ENCODE assay signal across 39 cellular contexts in genomic region chr11:56093008-56093407, GRCh38. TPM values are rescaled to one million over a fixed set of nuclear protein-coding genes. Genes with fewer than 3 reads are reported as not detected.
"Had no signal": no experiment of that assay in that cellular context is flagged by ENCODE, and none has a peak within 500 bp of the region (broad histone marks: within the 10 kb centered on the region; RNA-seq: fewer than 3 reads in every experiment).

OR8I2 (plus strand) TSS chr11:56093308; CDS start chr11:56093308, 0 bp downstream.

- H3K27me3 ChIP-seq: MG63 had no signal

- DNase-seq: Karpas-422, Kasumi-1, KG1, MG63, MM.1S, MV-4-11, NCI-H1092, NCI-H1092 treated with DMSO at 0.1 percent for 48 hours, NCI-H1105, NCI-H1105 treated with DMSO at 0.1 percent for 48 hours, NCI-H1417, NCI-H1417 treated with DMSO at 0.1 percent for 48 hours, NCI-H1436, NCI-H1436 treated with DMSO at 0.1 percent for 48 hours, NCI-H146, NCI-H1694, NCI-H1694 treated with DMSO at 0.1 percent for 48 hours, NCI-H187, NCI-H187 treated with DMSO at 0.1 percent for 48 hours, NCI-H1930, NCI-H2029, NCI-H2029 treated with DMSO at 0.1 percent for 48 hours, NCI-H2081, NCI-H2081 treated with DMSO at 0.1 percent for 48 hours, NCI-H2107, NCI-H2171, NCI-H2171 treated with DMSO at 0.1 percent for 48 hours, NCI-H2227 treated with DMSO at 0.1 percent for 48 hours, NCI-H226, NCI-H345, NCI-H446, NCI-H446 treated with DMSO at 0.1 percent for 48 hours, NCI-H510A, NCI-H510A treated with DMSO at 0.1 percent for 48 hours had no signal

- H3K9ac ChIP-seq: KMS-11 had no signal

- H3K36me3 ChIP-seq: MG63 had no signal

- H3K4me2 ChIP-seq: KMS-11 had no signal

- H3K27ac ChIP-seq: KMS-11 had no signal

- H3K9me3 ChIP-seq: MG63 had no signal

- H3K4me3 ChIP-seq: MG63 had no signal

RNA-seq across cellular contexts. Expression of gene OR8I2, which starts in this region (rescaled TPM):
- total RNA-seq: LHCN-M2, M059J, MCF 10A, NCI-H460 had no signal
